8 cellular contexts compared by ENCODE assay signal in the genomic region with DNA sequence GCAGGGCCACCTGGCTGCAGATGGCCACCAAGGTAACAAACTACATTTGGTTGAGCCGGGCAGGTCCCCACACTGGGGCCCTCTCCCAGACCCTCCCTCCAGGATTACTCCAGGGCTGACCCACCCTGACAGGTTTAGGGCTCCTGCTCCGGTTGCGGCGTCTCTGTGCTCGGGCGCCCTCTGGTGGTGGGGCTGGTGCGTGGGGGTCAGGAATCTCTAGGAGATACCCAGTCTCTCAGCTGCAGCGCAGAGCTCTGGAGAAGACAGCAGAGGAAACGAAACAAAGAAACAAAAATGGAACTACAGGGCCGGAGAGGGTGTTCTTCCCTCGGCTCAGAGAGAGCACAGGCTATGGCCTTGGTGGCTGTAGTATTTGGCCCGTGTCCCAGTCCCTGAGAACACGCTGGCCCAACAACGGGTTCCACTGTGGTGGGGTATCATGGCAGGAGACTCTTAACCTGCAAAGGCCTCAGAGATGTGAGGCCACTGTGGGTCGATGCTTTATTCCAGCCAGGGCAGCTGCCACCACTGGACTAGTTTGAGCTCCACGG. TPM values are rescaled to one million over a fixed set of nuclear protein-coding genes. Genes with fewer than 3 reads are reported as not detected.
A peak's percentile ranks its signal among the peaks of the same experiment; 100 is the strongest.
DNase-seq lines count a peak whose midpoint lies in the region; ATAC-seq and TF ChIP-seq lines count a peak whose summit lies in the region.

No MANE protein-coding gene starts in this region.

- 18% methylated on average over 16 of the region's 16 CpGs for WGBS in right cardiac atrium

- peak; percentile 91 for TF ChIP-seq CTCF in DOHH2 (IDR thresholded peaks at IDR 0.05; ENCODE audit: low read depth, low read length, poor library complexity, severe bottlenecking)

- H3K79me2 ChIP-seq in DOHH2 (ENCODE audit: control insufficient read depth, low read length) = no peaks in the 10 kb centered on the region

- no peaks in the 10 kb centered on the region for H4K20me1 ChIP-seq in DOHH2 (ENCODE audit: control insufficient read depth, insufficient read depth, low read depth, low read length)

- H3K36me3 ChIP-seq in DOHH2 (ENCODE audit: control insufficient read depth, low read length) (no peaks in the 10 kb centered on the region), adipocyte (ENCODE audit: control insufficient read depth, insufficient read depth, low read length, severe bottlenecking) (no peaks in the 10 kb centered on the region), skeletal muscle satellite cell (ENCODE audit: insufficient read depth, low read length) (no peaks in the 10 kb centered on the region)

- H3K27me3 ChIP-seq in DOHH2 (ENCODE audit: control insufficient read depth, low read length) (peaks cover 29% of the 10 kb centered on the region), adipocyte (replicated peaks; ENCODE audit: control insufficient read depth, insufficient read depth, low read length) (no peaks in the 10 kb centered on the region), right cardiac atrium (ENCODE audit: control insufficient read depth, insufficient read depth) (no peaks in the 10 kb centered on the region), skeletal muscle satellite cell (ENCODE audit: control insufficient read depth, insufficient read depth, low read length) (peaks cover 81% of the 10 kb centered on the region)

- ATAC-seq in right cardiac atrium = peak; percentile 26 to 47
- ATAC-seq in GM21528 (IDR thresholded peaks at IDR 0.05; ENCODE audit: low FRiP score, unreplicated experiment) = no peak

- intact Hi-C loops in right cardiac atrium (cut with DNase I) = loop anchor here in 2 of 4 donors (5.0 to 10.0 kb wide), 4 partner anchors 42 to 92 kb away; no protein-coding TSS in a partner anchor

- no peak overlapping the region for H3K4me3 ChIP-seq in DOHH2 (ENCODE audit: low read length)
- H3K4me3 ChIP-seq in adipocyte (ENCODE audit: low read length) = peak overlapping the region; percentile 84
- H3K4me3 ChIP-seq in right cardiac atrium (ENCODE audit: low read length) = peak overlapping the region; percentile 73
- H3K4me3 ChIP-seq in skeletal muscle satellite cell (ENCODE audit: low read length) = no peak overlapping the region

- peak; percentile 67 for DNase-seq in HK-2 (ENCODE audit: unreplicated experiment)
- DNase-seq in T-helper 1 cell = peak in 4 of 5 donors; percentile 38 to 52 (median 43)
- peak; percentile 26 for DNase-seq in adipocyte (ENCODE audit: low read depth)
- peak; percentile 74 to 92 (median 89) for DNase-seq in right cardiac atrium
- DNase-seq in NCI-H1048 (lab: John Stamatoyannopoulos, UW) = no peak

- H3K27ac ChIP-seq in DOHH2 (ENCODE audit: low read depth, low read length) (no peak overlapping the region), right cardiac atrium (ENCODE audit: low read length) (peak overlapping the region; percentile 1)

- no peaks in the 10 kb centered on the region for H3K9me3 ChIP-seq in DOHH2 (ENCODE audit: control insufficient read depth, insufficient read depth, low read length)
- H3K9me3 ChIP-seq in adipocyte (ENCODE audit: control insufficient read depth, low read length) = no peaks in the 10 kb centered on the region
- no peaks in the 10 kb centered on the region for H3K9me3 ChIP-seq in right cardiac atrium (ENCODE audit: control insufficient read depth, low read length)
- H3K9me3 ChIP-seq in skeletal muscle satellite cell (replicated peaks; ENCODE audit: low read length) = no peaks in the 10 kb centered on the region

- H3K4me1 ChIP-seq in DOHH2 (ENCODE audit: control insufficient read depth, low read length) (no peaks in the 10 kb centered on the region), adipocyte (ENCODE audit: control insufficient read depth, insufficient read depth, low read length) (no peaks in the 10 kb centered on the region), right cardiac atrium (ENCODE audit: control insufficient read depth, insufficient read depth, low read length) (no peaks in the 10 kb centered on the region), skeletal muscle satellite cell (ENCODE audit: control insufficient read depth, insufficient read depth, low read length) (peaks cover 22% of the 10 kb centered on the region)

- H3K4me2 ChIP-seq in DOHH2 (ENCODE audit: low read length) (no peak overlapping the region), skeletal muscle satellite cell (ENCODE audit: low read length) (peak overlapping the region; percentile 88)

- peak overlapping the region; percentile 84 for H3K9ac ChIP-seq in adipocyte (ENCODE audit: low read length)
- no peak overlapping the region for H3K9ac ChIP-seq in skeletal muscle satellite cell (ENCODE audit: low read depth, low read length)

- no peaks in the 10 kb centered on the region for H3F3A ChIP-seq in DOHH2 (ENCODE audit: control insufficient read depth, insufficient read depth)

- H3K9me2 ChIP-seq in DOHH2 (replicated peaks; ENCODE audit: control insufficient read depth, low read length) = no peaks in the 10 kb centered on the region

RNA-seq across cellular contexts. Expression of gene C11orf96, which starts 2.4 kb away (rescaled TPM):
- 100 to 1,000 TPM in 1 of 4 donors, 10 to 100 TPM in 3; 26.5 to 107 (median 36.5) TPM for total RNA-seq in right cardiac atrium
- polyA plus RNA-seq in right cardiac atrium = 68.0 TPM
- total RNA-seq in skeletal muscle satellite cell (2012; rRNA removed) = 1.0 and 2.2 TPM in 2 replicates

Comparison
In these comparisons a context has a peak if more than half of its experiments do, and no peak if none do; other contexts are left out.
1. H3K4me3 ChIP-seq: peak in adipocyte (single experiment) and right cardiac atrium (single experiment); none in DOHH2 (single experiment) and skeletal muscle satellite cell (single experiment).